ENCODE assay signal across 29 cellular contexts in the genomic region with DNA sequence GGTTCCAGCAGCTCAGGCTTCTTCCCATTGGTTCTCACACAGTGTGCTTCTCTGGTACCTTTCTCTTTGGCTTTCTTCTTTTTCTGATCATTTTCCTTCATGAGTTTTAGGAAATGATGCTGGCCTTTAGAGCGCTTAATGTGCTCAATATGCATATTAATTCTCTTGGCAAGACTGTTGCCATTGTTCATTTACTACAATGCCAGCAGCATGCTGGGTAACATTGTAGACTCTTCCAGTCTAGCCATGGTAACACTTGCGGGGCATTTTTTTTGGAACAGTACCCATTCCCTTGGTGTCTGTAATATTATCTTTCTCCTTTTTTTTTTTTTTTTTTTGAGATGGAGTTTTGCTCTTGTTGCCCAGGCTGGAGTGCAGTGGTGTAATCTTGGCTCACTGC. TPM values are rescaled to one million over a fixed set of nuclear protein-coding genes. Genes with fewer than 3 reads are reported as not detected.
"Had no signal": no experiment of that assay in that cellular context is flagged by ENCODE, and none has a peak within 500 bp of the region (broad histone marks: within the 10 kb centered on the region; RNA-seq: fewer than 3 reads in every experiment).

No MANE protein-coding gene starts in this region.

- H3K27ac ChIP-seq: WERI-Rb-1 had no signal

- H3K27me3 Mint-ChIP-seq: activated CD4-positive, alpha-beta memory T cell treated with anti-CD3 and anti-CD28 coated beads, Interleukin-2, amount 10 ng/mL, durations not matched to agents 7 days and 5 days; activated CD4-positive, alpha-beta T cell treated with anti-CD3 and anti-CD28 coated beads for 36 hours; activated naive CD4-positive, alpha-beta T cell treated with anti-CD3 and anti-CD28 coated beads, Interleukin-2, amount 50 U/mL, for 24 hours had no signal

- H3K27ac Mint-ChIP-seq: activated CD4-positive, alpha-beta memory T cell treated with anti-CD3 and anti-CD28 coated beads, Interleukin-2, amount 10 ng/mL, durations not matched to agents 7 days and 5 days; activated CD4-positive, alpha-beta T cell treated with anti-CD3 and anti-CD28 coated beads for 36 hours; activated naive CD4-positive, alpha-beta T cell treated with anti-CD3 and anti-CD28 coated beads, Interleukin-2, amount 50 U/mL, for 24 hours; activated T-cell treated with anti-CD3 and anti-CD28 coated beads, Interleukin-2, amount 50 U/mL, for 72 hours had no signal

- H3K9me3 Mint-ChIP-seq: activated CD4-positive, alpha-beta memory T cell treated with anti-CD3 and anti-CD28 coated beads, Interleukin-2, amount 10 ng/mL, durations not matched to agents 7 days and 5 days; activated naive CD4-positive, alpha-beta T cell treated with anti-CD3 and anti-CD28 coated beads, Interleukin-2, amount 50 U/mL, for 24 hours; activated T-cell treated with anti-CD3 and anti-CD28 coated beads, Interleukin-2, amount 50 U/mL, for 72 hours had no signal

- FAIRE-seq: bronchial epithelial cell had no signal

- H3K27me3 ChIP-seq: body of pancreas, MG63 had no signal

- H3K4me3 Mint-ChIP-seq: activated CD4-positive, alpha-beta memory T cell treated with anti-CD3 and anti-CD28 coated beads, Interleukin-2, amount 10 ng/mL, durations not matched to agents 7 days and 5 days; activated CD4-positive, alpha-beta T cell treated with anti-CD3 and anti-CD28 coated beads for 36 hours; activated naive CD4-positive, alpha-beta T cell treated with anti-CD3 and anti-CD28 coated beads, Interleukin-2, amount 50 U/mL, for 24 hours; activated T-cell treated with anti-CD3 and anti-CD28 coated beads, Interleukin-2, amount 50 U/mL, for 72 hours had no signal

- H3K9me3 ChIP-seq: body of pancreas, MG63 had no signal

- DNase-seq: activated CD4-positive, alpha-beta memory T cell treated with anti-CD3 and anti-CD28 coated beads, Interleukin-2, amount 10 ng/mL, durations not matched to agents 7 days and 5 days; activated CD4-positive, alpha-beta T cell treated with anti-CD3 and anti-CD28 coated beads for 36 hours; activated CD4-positive, alpha-beta T cell treated with anti-CD3 and anti-CD28 coated beads, Interleukin-2, amount 50 U/mL, for 1 hour; activated T-cell treated with anti-CD3 and anti-CD28 coated beads for 4 hours; activated T-cell treated with anti-CD3 and anti-CD28 coated beads, Interleukin-2, amount 50 U/mL, for 72 hours; body of pancreas; MG63; MV-4-11; NCI-H1092 treated with DMSO at 0.1 percent for 48 hours; NCI-H1417 treated with DMSO at 0.1 percent for 48 hours; NCI-H1694; NCI-H2029; NCI-H2107; NCI-H2171 treated with DMSO at 0.1 percent for 48 hours; NCI-H345; NCI-H510A; NCI-H526 treated with DMSO at 0.1 percent for 48 hours; NCI-H82; OCI-M1; RPMI8226; T-helper 1 cell; WERI-Rb-1 had no signal

- ATAC-seq: activated CD4-positive, alpha-beta T cell treated with anti-CD3 and anti-CD28 coated beads for 36 hours; activated T-cell treated with anti-CD3 and anti-CD28 coated beads, Interleukin-2, amount 50 U/mL, for 72 hours; body of pancreas; Panc1; Right ventricle myocardium inferior had no signal

- H3K4me3 ChIP-seq: body of pancreas, MG63, SK-N-MC had no signal

RNA-seq across cellular contexts. Expression of a gene that starts 57.4 kb away (rescaled TPM):
- total RNA-seq: activated CD4-positive, alpha-beta memory T cell treated with anti-CD3 and anti-CD28 coated beads, Interleukin-2, amount 10 ng/mL, durations not matched to agents 7 days and 5 days; activated CD4-positive, alpha-beta T cell treated with anti-CD3 and anti-CD28 coated beads for 36 hours; activated CD8-positive, alpha-beta memory T cell treated with anti-CD3 and anti-CD28 coated beads for 36 hours; activated T-cell treated with anti-CD3 and anti-CD28 coated beads, Interleukin-2, amount 50 U/mL, for 72 hours; T-helper 2 cell treated with Interferon-gamma antibody and Interleukin-4, amounts not matched to agents 100 ng/mL and 5 ng/mL, for 36 hours had no signal
